ENCODE assay signal across 12 cellular contexts in the genomic region with DNA sequence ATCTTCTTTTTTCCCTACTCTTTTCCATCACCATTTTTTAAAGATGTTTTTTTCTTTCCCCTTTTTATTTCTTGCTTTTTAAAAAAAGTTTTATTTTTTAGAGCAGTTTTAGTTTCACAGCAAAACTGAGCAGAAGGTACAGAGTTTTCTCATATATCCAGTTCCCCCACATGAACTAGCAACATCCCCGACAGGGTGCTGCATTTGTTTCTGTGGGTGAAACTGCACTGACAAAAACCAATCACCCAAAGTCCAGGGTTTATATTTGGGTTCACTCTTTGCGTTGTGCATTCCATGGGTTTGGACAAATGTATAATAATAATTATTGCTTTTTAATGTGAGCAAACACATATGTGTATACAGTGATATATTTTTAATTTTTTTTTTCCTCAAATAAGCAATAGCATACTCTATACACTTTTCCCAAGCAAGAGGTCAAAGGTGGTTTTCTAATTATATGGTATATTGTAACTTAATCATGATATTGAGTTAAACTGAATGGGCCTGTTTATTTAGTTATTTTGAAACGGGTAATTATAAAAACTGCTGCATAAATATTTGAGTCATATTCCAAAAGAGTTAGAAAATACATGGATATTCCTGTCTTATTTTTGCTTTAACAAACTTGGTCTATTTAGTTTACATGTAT. TPM values are rescaled to one million over a fixed set of nuclear protein-coding genes. Genes with fewer than 3 reads are reported as not detected.
A peak's percentile ranks its signal among the peaks of the same experiment; 100 is the strongest.
DNase-seq lines count a peak whose midpoint lies in the region; ATAC-seq and TF ChIP-seq lines count a peak whose summit lies in the region.
"Had no signal": no experiment of that assay in that cellular context is flagged by ENCODE, and none has a peak within 500 bp of the region (broad histone marks: within the 10 kb centered on the region; RNA-seq: fewer than 3 reads in every experiment).

No MANE protein-coding gene starts in this region.

- no peak overlapping the region for H3K27ac ChIP-seq in duodenal mucosa (ENCODE audit: low read depth, low read length)
- no peak overlapping the region for H3K27ac ChIP-seq in colonic mucosa
- H3K27ac ChIP-seq: testis had no signal

- no peaks in the 10 kb centered on the region for H3K9me3 Mint-ChIP-seq in stimulated activated naive CD8-positive, alpha-beta T cell treated with anti-CD3 and anti-CD28 coated beads, Interleukin-15, amount 100 ng/mL, for 72 hours
- H3K9me3 Mint-ChIP-seq in CD14-positive monocyte, result no peaks in the 10 kb centered on the region

- H3K4me3 Mint-ChIP-seq in stimulated activated naive CD8-positive, alpha-beta T cell treated with anti-CD3 and anti-CD28 coated beads, Interleukin-15, amount 100 ng/mL, for 72 hours, result peak overlapping the region; percentile 68 to 80
- H3K4me3 Mint-ChIP-seq in CD14-positive monocyte, result peak overlapping the region in 1 of 2 donors; percentile 44

- DNase-seq in activated effector memory CD4-positive, alpha-beta T cell treated with anti-CD3 and anti-CD28 coated beads, Interleukin-2, amount 50 U/mL, for 16 hours, result peak; percentile 58
- no peak for DNase-seq in activated effector memory CD4-positive, alpha-beta T cell treated with Interleukin-2 at 50 U/mL for 16 hours
- DNase-seq in NCI-H69 (lab: John Stamatoyannopoulos, UW) (peak; percentile 83), MV-4-11 (lab: John Stamatoyannopoulos, UW) (no peak), colonic mucosa (no peak), CD14-positive monocyte (ENCODE audit: low spot score) (no peak)
- DNase-seq in stimulated activated naive CD8-positive, alpha-beta T cell treated with anti-CD3 and anti-CD28 coated beads, Interleukin-15, amount 100 ng/mL, for 72 hours, result no peak
- DNase-seq: foreskin fibroblast, left lung, NCI-H187 treated with DMSO at 0.1 percent for 48 hours, testis had no signal

- H3K27ac Mint-ChIP-seq in stimulated activated naive CD8-positive, alpha-beta T cell treated with anti-CD3 and anti-CD28 coated beads, Interleukin-15, amount 100 ng/mL, for 72 hours, result peak overlapping the region; percentile 78 to 99
- peak overlapping the region in 3 of 7 donors; percentile 19 to 84 (median 33) for H3K27ac Mint-ChIP-seq in CD14-positive monocyte

- H3K36me3 ChIP-seq in duodenal mucosa (ENCODE audit: control insufficient read depth in 1 of 2, insufficient read depth in 2 of 2, low read length in 2 of 2) (no peaks in the 10 kb centered on the region), colonic mucosa (no peaks in the 10 kb centered on the region)
- H3K36me3 ChIP-seq: left lung had no signal

- peak overlapping the region in 1 of 2 donors; percentile 6 for H3K4me3 ChIP-seq in duodenal mucosa (ENCODE audit: low read depth in 1 of 2, low read length in 2 of 2)
- H3K4me3 ChIP-seq in colonic mucosa, result no peak overlapping the region
- H3K4me3 ChIP-seq: left lung, testis had no signal

- TF ChIP-seq CTCF in colonic mucosa (IDR thresholded peaks at IDR 0.05) (no peak), CD14-positive monocyte (IDR thresholded peaks at IDR 0.05) (no peak)

- H3K4me1 ChIP-seq in duodenal mucosa (ENCODE audit: control insufficient read depth in 1 of 2, insufficient read depth in 2 of 2, low read length in 2 of 2) (peaks cover 60 to 89% of the 10 kb centered on the region in 2 donors), colonic mucosa (peaks cover 15% of the 10 kb centered on the region)

- H3K4me1 Mint-ChIP-seq in stimulated activated naive CD8-positive, alpha-beta T cell treated with anti-CD3 and anti-CD28 coated beads, Interleukin-15, amount 100 ng/mL, for 72 hours, result peaks cover 97% of the 10 kb centered on the region
- H3K4me1 Mint-ChIP-seq in CD14-positive monocyte, result peaks cover 79% of the 10 kb centered on the region

- intact Hi-C loops in colonic mucosa (cut with DNase I) (no loop called here), CD14-positive monocyte (cut with micrococcal nuclease) (loop anchor here in 1 of 2 donors (5.0 kb wide), 1 partner anchor 53 kb away; a partner anchor contains a TSS)

- H3K27me3 Mint-ChIP-seq in stimulated activated naive CD8-positive, alpha-beta T cell treated with anti-CD3 and anti-CD28 coated beads, Interleukin-15, amount 100 ng/mL, for 72 hours, result no peaks in the 10 kb centered on the region
- no peaks in the 10 kb centered on the region for H3K27me3 Mint-ChIP-seq in CD14-positive monocyte (ENCODE audit: low read depth in 3 of 3)

- H3K27me3 ChIP-seq in duodenal mucosa (ENCODE audit: control insufficient read depth in 1 of 2, insufficient read depth in 2 of 2, low read length in 2 of 2) (no peaks in the 10 kb centered on the region), colonic mucosa (no peaks in the 10 kb centered on the region)
- H3K27me3 ChIP-seq: left lung, testis had no signal

- H3K9ac ChIP-seq in duodenal mucosa (ENCODE audit: low read depth in 1 of 2, low read length in 2 of 2) (peak overlapping the region; percentile 14 to 15), colonic mucosa (ENCODE audit: low read depth in 2 of 2, low read length in 2 of 2) (peak overlapping the region in 1 of 2 donors; percentile 1)

- no peaks in the 10 kb centered on the region for H3K36me3 Mint-ChIP-seq in CD14-positive monocyte

- no peaks in the 10 kb centered on the region for H3K9me3 ChIP-seq in duodenal mucosa (ENCODE audit: control insufficient read depth in 1 of 2, low read length in 2 of 2)
- no peaks in the 10 kb centered on the region for H3K9me3 ChIP-seq in colonic mucosa
- H3K9me3 ChIP-seq: left lung, testis had no signal

- ATAC-seq in stimulated activated naive CD8-positive, alpha-beta T cell treated with anti-CD3 and anti-CD28 coated beads, Interleukin-15, amount 100 ng/mL, for 72 hours, result no peak
- ATAC-seq: left lung had no signal

RNA-seq across cellular contexts. Expression of a gene that starts 50.3 kb away (rescaled TPM):
- total RNA-seq in colonic mucosa, result 10 to 100 TPM; 51.3 to 67.5 TPM
- 1 to 10 TPM; 2.5 to 7.6 TPM for polyA plus RNA-seq in CD14-positive monocyte

Comparison
In these comparisons a context has a peak if more than half of its experiments do, and no peak if none do; other contexts are left out.
1. DNase-seq: peak in activated effector memory CD4-positive, alpha-beta T cell treated with anti-CD3 and anti-CD28 coated beads, Interleukin-2, amount 50 U/mL, for 16 hours (single experiment) and NCI-H69 (single experiment); none in activated effector memory CD4-positive, alpha-beta T cell treated with Interleukin-2 at 50 U/mL for 16 hours (single experiment), stimulated activated naive CD8-positive, alpha-beta T cell treated with anti-CD3 and anti-CD28 coated beads, Interleukin-15, amount 100 ng/mL, for 72 hours (0 of 2), MV-4-11 (single experiment), colonic mucosa (single experiment) and CD14-positive monocyte (single experiment).